9 cellular contexts compared by ENCODE assay signal in genomic region chr2:61658841-61659780, GRCh38.
DNase-seq lines count a peak whose midpoint lies in the region; ATAC-seq and TF ChIP-seq lines count a peak whose summit lies in the region.
"Had no signal": no experiment of that assay in that cellular context is flagged by ENCODE, and none has a peak within 500 bp of the region (broad histone marks: within the 10 kb centered on the region; RNA-seq: fewer than 3 reads in every experiment).

No MANE protein-coding gene starts in this region.

- H3K9me3 ChIP-seq in A673 (ENCODE audit: low read depth, low read length, poor library complexity, severe bottlenecking) (no peaks in the 10 kb centered on the region), lower lobe of right lung (no peaks in the 10 kb centered on the region)
- H3K9me3 ChIP-seq: HAP-1 had no signal

- H3K27me3 ChIP-seq in A673 (replicated peaks; ENCODE audit: insufficient read depth, low read depth, low read length, poor library complexity), result no peaks in the 10 kb centered on the region
- no peaks in the 10 kb centered on the region for H3K27me3 ChIP-seq in GM06990 (replicated peaks; ENCODE audit: control insufficient read depth, insufficient read depth, low read length)
- no peaks in the 10 kb centered on the region for H3K27me3 ChIP-seq in lower lobe of right lung (ENCODE audit: low read depth)

- H3K4me3 ChIP-seq in A673 (ENCODE audit: low read depth, low read length, poor library complexity, severe bottlenecking), result no peak overlapping the region
- no peak overlapping the region for H3K4me3 ChIP-seq in GM06990 (replicated peaks; ENCODE audit: low read depth, low read length)
- no peak overlapping the region for H3K4me3 ChIP-seq in lower lobe of right lung
- H3K4me3 ChIP-seq: HAP-1 had no signal

- H3K4me1 Mint-ChIP-seq in chondrocyte (ENCODE audit: low read depth), result peaks cover 25% of the 10 kb centered on the region

- H3K27ac Mint-ChIP-seq in chondrocyte (ENCODE audit: unreplicated experiment), result peak overlapping the region; percentile 28

- ATAC-seq in lower lobe of right lung, result peak; percentile 58 to 75
- no peak for ATAC-seq in HG02938 (IDR thresholded peaks at IDR 0.05; ENCODE audit: unreplicated experiment)
- ATAC-seq in GM19351 (IDR thresholded peaks at IDR 0.05; ENCODE audit: unreplicated experiment), result no peak

- H3K27me3 Mint-ChIP-seq in chondrocyte (ENCODE audit: low read depth), result no peaks in the 10 kb centered on the region

- H3K27ac ChIP-seq in A673 (ENCODE audit: low read depth, low read length, poor library complexity, severe bottlenecking) (no peak overlapping the region), lower lobe of right lung (no peak overlapping the region)

- H3K36me3 ChIP-seq in A673 (ENCODE audit: insufficient read depth, low read length, poor library complexity, severe bottlenecking) (no peaks in the 10 kb centered on the region), GM06990 (ENCODE audit: control insufficient read depth, insufficient read depth, low read length) (no peaks in the 10 kb centered on the region), lower lobe of right lung (no peaks in the 10 kb centered on the region)
- H3K36me3 ChIP-seq: HAP-1 had no signal

- intact Hi-C loops in A673 (cut with micrococcal nuclease; ENCODE audit: unreplicated experiment) (loop anchor here (2.0 kb wide), 1 partner anchor 524 kb away; no protein-coding TSS in a partner anchor), lower lobe of right lung (cut with DNase I) (no loop called here)

- POLR2A ChIA-PET in A673 (lab: Charles Lee; ENCODE audit: low non-redundant PET), result no interaction called here

- CTCF ChIA-PET in A673 (lab: Charles Lee), result no interaction called here

- H3K4me1 ChIP-seq in A673 (ENCODE audit: insufficient read depth, low read length, poor library complexity, severe bottlenecking) (no peaks in the 10 kb centered on the region), lower lobe of right lung (no peaks in the 10 kb centered on the region)
- H3K4me1 ChIP-seq: HAP-1 had no signal

- H3K4me3 Mint-ChIP-seq in chondrocyte (ENCODE audit: unreplicated experiment), result no peak overlapping the region

- DNase-seq in A673 (ENCODE audit: low spot score), result peak; percentile 57
- peak; percentile 17 for DNase-seq in GM06990 (ENCODE audit: extremely low read depth, insufficient read length)
- DNase-seq in NCI-H446 treated with DMSO at 0.1 percent for 48 hours (lab: John Stamatoyannopoulos, UW), result peak; percentile 17
- DNase-seq in chondrocyte (ENCODE audit: low spot score), result no peak
- DNase-seq in lower lobe of right lung, result no peak
- no peak for DNase-seq in COLO668 (lab: John Stamatoyannopoulos, UW; ENCODE audit: unreplicated experiment)

- no TSS peak for BruUV-seq in A673 (replicated peaks; lab: Mats Ljungman, UMichigan)

- H3K9me3 Mint-ChIP-seq in chondrocyte (ENCODE audit: low read depth), result no peaks in the 10 kb centered on the region

- peak; percentile 68 for TF ChIP-seq CTCF in A673 (conservative IDR thresholded peaks at IDR 0.05; ENCODE audit: low read depth, low read length)
- TF ChIP-seq CTCF in GM06990 (IDR thresholded peaks at IDR 0.05; ENCODE audit: insufficient read depth, low read length, poor library complexity, severe bottlenecking), result peak; percentile 65
- peak; percentile 87 for TF ChIP-seq CTCF in chondrocyte (IDR thresholded peaks at IDR 0.05)
- TF ChIP-seq CTCF in lower lobe of right lung (IDR thresholded peaks at IDR 0.05), result peak; percentile 52

- H3K36me3 Mint-ChIP-seq in chondrocyte (ENCODE audit: low read depth), result no peaks in the 10 kb centered on the region

Comparison
In these comparisons a context has a peak if more than half of its experiments do, and no peak if none do; other contexts are left out.
1. DNase-seq: peak in A673 (single experiment), GM06990 (single experiment) and NCI-H446 treated with DMSO at 0.1 percent for 48 hours (single experiment); none in chondrocyte (single experiment), lower lobe of right lung (single experiment) and COLO668 (single experiment).
2. ATAC-seq: peak in lower lobe of right lung (2 of 2); none in HG02938 (single experiment) and GM19351 (single experiment).
3. Peak in every context shown above with its lines, with median percentiles within 50 percentile points of each other: CTCF ChIP-seq.